ENCODE assay signal across 1 cellular context in genomic region chr20:62387993-62388635, GRCh38.
TF ChIP-seq lines count a peak whose summit lies in the region.

No MANE protein-coding gene starts in this region.

TF ChIP-seq in HCT116, 20 proteins besides CTCF, POLR2A, EP300 and RAD21 (continued from another document):
- TF ChIP-seq ELF1 (IDR thresholded peaks at IDR 0.05; ENCODE audit: borderline replicate concordance, low read depth) (no peak), FOSL1 (IDR thresholded peaks at IDR 0.05; ENCODE audit: low read depth) (no peak), TCF7L2 (IDR thresholded peaks at IDR 0.05; ENCODE audit: borderline replicate concordance, extremely low read depth, insufficient read depth, insufficient read length) (no peak), CEBPB (IDR thresholded peaks at IDR 0.05; ENCODE audit: low read depth) (no peak)
